15 cellular contexts compared by ENCODE assay signal in genomic region chr18:8257851-8258434, GRCh38.
DNase-seq lines count a peak whose midpoint lies in the region; ATAC-seq and TF ChIP-seq lines count a peak whose summit lies in the region.
"Had no signal": no experiment of that assay in that cellular context is flagged by ENCODE, and none has a peak within 500 bp of the region (broad histone marks: within the 10 kb centered on the region; RNA-seq: fewer than 3 reads in every experiment).

No MANE protein-coding gene starts in this region.

- no peak for TF ChIP-seq POLR2A in Peyer's patch (IDR thresholded peaks at IDR 0.05)

- peak; percentile 28 for ATAC-seq in stimulated activated memory B cell treated with anti-CD40 and anti-IgM and Interleukin-4, amounts not matched to agents 10 μg/mL and 1 μg/mL and 100 μg/mL, for 72 hours
- ATAC-seq: HCT116 had no signal

- no peaks in the 10 kb centered on the region for H3K4me1 ChIP-seq in Peyer's patch
- H3K4me1 ChIP-seq: BLaER1 treated with 17β-estradiol and CSF1 and Interleukin-3, amounts not matched to agents 10 nM and 100 nM had no signal

- no peaks in the 10 kb centered on the region for H3K9me3 Mint-ChIP-seq in endothelial cell (ENCODE audit: unreplicated experiment)
- H3K9me3 Mint-ChIP-seq in stimulated activated memory B cell treated with anti-CD40 and anti-IgM and Interleukin-4, amounts not matched to agents 10 μg/mL and 1 μg/mL and 100 μg/mL, for 72 hours: no peaks in the 10 kb centered on the region

- H3K4me3 Mint-ChIP-seq in endothelial cell (ENCODE audit: unreplicated experiment): no peak overlapping the region
- no peak overlapping the region for H3K4me3 Mint-ChIP-seq in stimulated activated memory B cell treated with anti-CD40 and anti-IgM and Interleukin-4, amounts not matched to agents 10 μg/mL and 1 μg/mL and 100 μg/mL, for 72 hours

- peaks cover 6% of the 10 kb centered on the region for H3K27me3 Mint-ChIP-seq in endothelial cell (ENCODE audit: unreplicated experiment)
- peaks cover 12% of the 10 kb centered on the region for H3K27me3 Mint-ChIP-seq in stimulated activated memory B cell treated with anti-CD40 and anti-IgM and Interleukin-4, amounts not matched to agents 10 μg/mL and 1 μg/mL and 100 μg/mL, for 72 hours

- peaks cover 31% of the 10 kb centered on the region for H3K4me1 Mint-ChIP-seq in endothelial cell (ENCODE audit: unreplicated experiment)
- H3K4me1 Mint-ChIP-seq in stimulated activated memory B cell treated with anti-CD40 and anti-IgM and Interleukin-4, amounts not matched to agents 10 μg/mL and 1 μg/mL and 100 μg/mL, for 72 hours: no peaks in the 10 kb centered on the region

- H3K27ac Mint-ChIP-seq in endothelial cell (ENCODE audit: unreplicated experiment): peak overlapping the region; percentile 45
- H3K27ac Mint-ChIP-seq in stimulated activated memory B cell treated with anti-CD40 and anti-IgM and Interleukin-4, amounts not matched to agents 10 μg/mL and 1 μg/mL and 100 μg/mL, for 72 hours: no peak overlapping the region

- no peaks in the 10 kb centered on the region for H3K36me3 ChIP-seq in Peyer's patch
- H3K36me3 ChIP-seq: BLaER1 treated with 17β-estradiol and CSF1 and Interleukin-3, amounts not matched to agents 10 nM and 100 nM had no signal

- H3K4me3 ChIP-seq in Peyer's patch: no peak overlapping the region
- H3K4me3 ChIP-seq: BLaER1 treated with 17β-estradiol and CSF1 and Interleukin-3, amounts not matched to agents 10 nM and 100 nM; SK-N-MC had no signal

- H3K9me3 ChIP-seq in Peyer's patch: no peaks in the 10 kb centered on the region
- H3K9me3 ChIP-seq: BLaER1 treated with 17β-estradiol and CSF1 and Interleukin-3, amounts not matched to agents 10 nM and 100 nM had no signal

- H3K36me3 Mint-ChIP-seq in endothelial cell (ENCODE audit: low read depth, unreplicated experiment): peaks cover 39% of the 10 kb centered on the region
- no peaks in the 10 kb centered on the region for H3K36me3 Mint-ChIP-seq in stimulated activated memory B cell treated with anti-CD40 and anti-IgM and Interleukin-4, amounts not matched to agents 10 μg/mL and 1 μg/mL and 100 μg/mL, for 72 hours

- TF ChIP-seq CTCF in endothelial cell (IDR thresholded peaks at IDR 0.05; ENCODE audit: unreplicated experiment) (no peak), Peyer's patch (IDR thresholded peaks at IDR 0.05) (no peak)

- H3K27me3 ChIP-seq in Peyer's patch: no peaks in the 10 kb centered on the region
- H3K27me3 ChIP-seq: BLaER1 treated with 17β-estradiol and CSF1 and Interleukin-3, amounts not matched to agents 10 nM and 100 nM had no signal

- DNase-seq in NCI-H748 (lab: John Stamatoyannopoulos, UW; ENCODE audit: unreplicated experiment) (peak; percentile 30), NCI-H748 treated with DMSO at 0.1 percent for 48 hours (lab: John Stamatoyannopoulos, UW) (no peak), NCI-H2227 treated with DMSO at 0.1 percent for 48 hours (lab: John Stamatoyannopoulos, UW) (peak; percentile 19), endothelial cell (ENCODE audit: low spot score) (peak; percentile 11), Peyer's patch (no peak), NCI-H2171 (lab: John Stamatoyannopoulos, UW) (no peak), NCI-H510A treated with DMSO at 0.1 percent for 48 hours (lab: John Stamatoyannopoulos, UW) (no peak)
- DNase-seq: NCI-H1436, NCI-H2081, NCI-H446, RPMI8226 had no signal

- H3K27ac ChIP-seq in Peyer's patch: no peak overlapping the region
- H3K27ac ChIP-seq: BLaER1 treated with 17β-estradiol and CSF1 and Interleukin-3, amounts not matched to agents 10 nM and 100 nM; SK-N-MC had no signal

Comparison
In these comparisons a context has a peak if more than half of its experiments do, and no peak if none do; other contexts are left out.
1. DNase-seq: peak in NCI-H748 (single experiment), NCI-H2227 treated with DMSO at 0.1 percent for 48 hours (single experiment) and endothelial cell (single experiment); none in NCI-H748 treated with DMSO at 0.1 percent for 48 hours (single experiment), Peyer's patch (0 of 3), NCI-H2171 (single experiment) and NCI-H510A treated with DMSO at 0.1 percent for 48 hours (single experiment).